Comparison of ENCODE assay signal across 8 cellular contexts in the genomic region with DNA sequence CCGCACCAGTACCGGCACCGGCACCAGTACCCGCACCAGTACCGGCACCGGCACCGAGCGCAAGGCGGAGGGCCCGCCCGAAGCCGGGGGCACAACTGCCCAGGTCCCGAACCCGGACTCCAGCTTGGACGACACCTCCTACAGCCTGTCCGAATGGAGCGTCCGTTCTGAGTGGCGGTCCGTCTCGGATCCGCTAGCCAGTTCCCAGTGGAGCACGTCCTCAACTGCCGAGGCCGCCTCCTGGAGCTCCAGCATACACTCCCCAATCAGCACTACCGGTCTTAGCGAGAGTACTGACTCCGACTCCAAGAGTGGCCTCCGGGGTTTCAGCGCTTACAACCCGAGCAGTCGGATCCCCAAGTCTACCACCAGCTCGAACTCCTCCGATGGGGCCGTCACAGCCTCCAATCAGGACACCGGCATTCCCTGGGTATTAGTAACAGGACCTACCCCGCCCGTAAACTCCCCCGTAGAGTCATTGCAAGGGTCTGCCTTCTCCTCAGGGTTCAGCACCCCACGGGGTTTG. TPM values are rescaled to one million over a fixed set of nuclear protein-coding genes. Genes with fewer than 3 reads are reported as not detected.
DNase-seq lines count a peak whose midpoint lies in the region; ATAC-seq and TF ChIP-seq lines count a peak whose summit lies in the region.

No MANE protein-coding gene starts in this region.

- H3K9me3 Mint-ChIP-seq in activated B cell treated with CpG ODN at 0.5 μM for 24 hours = no peaks in the 10 kb centered on the region
- H3K9me3 Mint-ChIP-seq in stimulated activated effector memory CD8-positive, alpha-beta T cell treated with anti-CD3 and anti-CD28 coated beads, Interleukin-12 subunit alpha, Interleukin-12 subunit beta, amount 100 ng/mL, for 72 hours = no peaks in the 10 kb centered on the region

- peaks cover 2% of the 10 kb centered on the region for H3K27me3 Mint-ChIP-seq in activated B cell treated with CpG ODN at 0.5 μM for 24 hours

- H3K27ac Mint-ChIP-seq in activated B cell treated with CpG ODN at 0.5 μM for 24 hours = no peak overlapping the region
- H3K27ac Mint-ChIP-seq in stimulated activated effector memory CD8-positive, alpha-beta T cell treated with anti-CD3 and anti-CD28 coated beads, Interleukin-12 subunit alpha, Interleukin-12 subunit beta, amount 100 ng/mL, for 72 hours = peak overlapping the region; percentile 100

- H3K9me3 ChIP-seq in DOHH2 (ENCODE audit: control insufficient read depth, insufficient read depth, low read length) (no peaks in the 10 kb centered on the region), lower lobe of right lung (no peaks in the 10 kb centered on the region)

- peak overlapping the region; percentile 93 for H3K4me3 Mint-ChIP-seq in activated B cell treated with CpG ODN at 0.5 μM for 24 hours
- peak overlapping the region; percentile 86 for H3K4me3 Mint-ChIP-seq in stimulated activated effector memory CD8-positive, alpha-beta T cell treated with anti-CD3 and anti-CD28 coated beads, Interleukin-12 subunit alpha, Interleukin-12 subunit beta, amount 100 ng/mL, for 72 hours

- POLR2A ChIA-PET in activated B cell treated with CpG ODN at 0.5 μM for 24 hours (lab: Charles Lee) = no interaction called here

- H3K27ac ChIP-seq in DOHH2 (ENCODE audit: low read depth, low read length) = no peak overlapping the region
- H3K27ac ChIP-seq in lower lobe of right lung = peak overlapping the region; percentile 91

- H3K9me2 ChIP-seq in DOHH2 (replicated peaks; ENCODE audit: control insufficient read depth, low read length) = no peaks in the 10 kb centered on the region

- ATAC-seq in HG03280 (IDR thresholded peaks at IDR 0.05; ENCODE audit: unreplicated experiment) (peak; percentile 4), activated B cell treated with CpG ODN at 0.5 μM for 24 hours (ENCODE audit: low read depth) (no peak), lower lobe of right lung (peak; percentile 57 to 59), GM18861 (IDR thresholded peaks at IDR 0.05; ENCODE audit: unreplicated experiment) (no peak), HG02840 (IDR thresholded peaks at IDR 0.05; ENCODE audit: low FRiP score, unreplicated experiment) (no peak)
- ATAC-seq in stimulated activated effector memory CD8-positive, alpha-beta T cell treated with anti-CD3 and anti-CD28 coated beads, Interleukin-12 subunit alpha, Interleukin-12 subunit beta, amount 100 ng/mL, for 72 hours = peak; percentile 58

- H3K4me1 Mint-ChIP-seq in activated B cell treated with CpG ODN at 0.5 μM for 24 hours = peaks cover 11% of the 10 kb centered on the region
- H3K4me1 Mint-ChIP-seq in stimulated activated effector memory CD8-positive, alpha-beta T cell treated with anti-CD3 and anti-CD28 coated beads, Interleukin-12 subunit alpha, Interleukin-12 subunit beta, amount 100 ng/mL, for 72 hours = peaks cover 14% of the 10 kb centered on the region

- H3K79me2 ChIP-seq in DOHH2 (ENCODE audit: control insufficient read depth, low read length) = no peaks in the 10 kb centered on the region

- CTCF ChIA-PET in activated B cell treated with CpG ODN at 0.5 μM for 24 hours (lab: Charles Lee) = no interaction called here

- peaks cover 8% of the 10 kb centered on the region; the same call in 1 of the 2 replicates for H3K27me3 ChIP-seq in DOHH2 (ENCODE audit: control insufficient read depth, low read length)
- no peaks in the 10 kb centered on the region for H3K27me3 ChIP-seq in lower lobe of right lung (ENCODE audit: low read depth)

- peak overlapping the region; percentile 58 for H3K4me2 ChIP-seq in DOHH2 (ENCODE audit: low read length)

- H3K36me3 ChIP-seq in DOHH2 (ENCODE audit: control insufficient read depth, low read length) (no peaks in the 10 kb centered on the region), lower lobe of right lung (no peaks in the 10 kb centered on the region)

- peak overlapping the region; percentile 70 for H3K4me3 ChIP-seq in DOHH2 (ENCODE audit: low read length)
- H3K4me3 ChIP-seq in lower lobe of right lung = peak overlapping the region; percentile 71

- peaks cover 12% of the 10 kb centered on the region for H3K4me1 ChIP-seq in DOHH2 (ENCODE audit: control insufficient read depth, low read length)
- no peaks in the 10 kb centered on the region for H3K4me1 ChIP-seq in lower lobe of right lung

- intact Hi-C loops in activated B cell treated with CpG ODN at 0.5 μM for 24 hours (cut with micrococcal nuclease) = loop anchor here (10.0 kb wide), 1 partner anchor 890 kb away; a partner anchor contains a TSS
- intact Hi-C loops in lower lobe of right lung (cut with DNase I) = no loop called here

- H3F3A ChIP-seq in DOHH2 (ENCODE audit: control insufficient read depth, insufficient read depth) = no peaks in the 10 kb centered on the region

- H3K36me3 Mint-ChIP-seq in activated B cell treated with CpG ODN at 0.5 μM for 24 hours (ENCODE audit: low read depth) = peaks cover 1% of the 10 kb centered on the region
- no peaks in the 10 kb centered on the region for H3K36me3 Mint-ChIP-seq in stimulated activated effector memory CD8-positive, alpha-beta T cell treated with anti-CD3 and anti-CD28 coated beads, Interleukin-12 subunit alpha, Interleukin-12 subunit beta, amount 100 ng/mL, for 72 hours

- DNase-seq in activated B cell treated with CpG ODN at 0.5 μM for 24 hours (peak; percentile 13), ecto neural progenitor cell (ENCODE audit: low spot score) (peak; percentile 70), lower lobe of right lung (peak; percentile 63)
- DNase-seq in stimulated activated effector memory CD8-positive, alpha-beta T cell treated with anti-CD3 and anti-CD28 coated beads, Interleukin-12 subunit alpha, Interleukin-12 subunit beta, amount 100 ng/mL, for 72 hours (ENCODE audit: low spot score in 2 of 2) = peak; percentile 8 to 55

- no peak for TF ChIP-seq CTCF in DOHH2 (IDR thresholded peaks at IDR 0.05; ENCODE audit: low read depth, low read length, poor library complexity, severe bottlenecking)
- no peak for TF ChIP-seq CTCF in activated B cell treated with CpG ODN at 0.5 μM for 24 hours (IDR thresholded peaks at IDR 0.05)
- no peak for TF ChIP-seq CTCF in lower lobe of right lung (IDR thresholded peaks at IDR 0.05)

- H4K20me1 ChIP-seq in DOHH2 (ENCODE audit: control insufficient read depth, insufficient read depth, low read depth, low read length) = no peaks in the 10 kb centered on the region

RNA-seq across cellular contexts. Expression of a gene that starts 0.9 kb away (rescaled TPM):
- total RNA-seq in activated B cell treated with CpG ODN at 0.5 μM for 24 hours = 0.18 TPM in 1 of 2 replicates, not detected in the other
- total RNA-seq in lower lobe of right lung = 159 TPM

Comparison
In these comparisons a context has a peak if more than half of its experiments do, and no peak if none do; other contexts are left out.
1. ATAC-seq: peak in HG03280 (single experiment), lower lobe of right lung (2 of 2) and stimulated activated effector memory CD8-positive, alpha-beta T cell treated with anti-CD3 and anti-CD28 coated beads, Interleukin-12 subunit alpha, Interleukin-12 subunit beta, amount 100 ng/mL, for 72 hours (single experiment); none in activated B cell treated with CpG ODN at 0.5 μM for 24 hours (single experiment), GM18861 (single experiment) and HG02840 (single experiment).
2. DNase-seq: peak in every context shown above with its lines; median percentile 70 in ecto neural progenitor cell; 63 in lower lobe of right lung; 32 in stimulated activated effector memory CD8-positive, alpha-beta T cell treated with anti-CD3 and anti-CD28 coated beads, Interleukin-12 subunit alpha, Interleukin-12 subunit beta, amount 100 ng/mL, for 72 hours; 13 in activated B cell treated with CpG ODN at 0.5 μM for 24 hours.
3. RNA of a gene that starts 0.9 kb away (total RNA-seq): 159 TPM in lower lobe of right lung (single experiment); 0.18 TPM in activated B cell treated with CpG ODN at 0.5 μM for 24 hours; every median in the first group is over 100 times any median in the second.